1 cellular context compared by ENCODE assay signal in the genomic region with DNA sequence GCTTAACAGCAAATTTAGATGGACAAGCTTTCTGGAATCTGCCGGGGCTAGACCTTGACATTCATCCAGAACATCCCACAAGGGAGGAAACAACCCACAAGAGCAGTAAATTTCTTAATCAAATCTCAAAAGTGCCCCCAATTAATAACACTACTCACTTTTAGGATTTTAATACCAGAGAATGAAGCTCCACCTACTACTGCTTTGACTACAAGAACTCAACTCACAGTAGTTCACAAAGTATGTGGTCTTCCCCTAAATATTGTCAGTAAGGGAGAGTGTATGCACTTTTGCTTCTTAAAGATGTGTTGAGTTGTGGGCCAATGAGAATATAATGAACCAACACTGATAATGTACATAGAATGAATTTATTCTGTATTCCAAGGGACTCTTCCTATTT.
TF ChIP-seq lines count a peak whose summit lies in the region.

No MANE protein-coding gene starts in this region.

TF ChIP-seq in HepG2, 621 proteins besides CTCF, POLR2A, EP300 and RAD21:
- no peak for TF ChIP-seq CHCHD3 (CRISPR knock-in tag; IDR thresholded peaks at IDR 0.05)
- TF ChIP-seq HDAC1 (CRISPR knock-in tag; IDR thresholded peaks at IDR 0.05): no peak
- no peak for TF ChIP-seq HNF4G (IDR thresholded peaks at IDR 0.05; ENCODE audit: borderline replicate concordance, low read depth, low read length)
- TF ChIP-seq HNF4G (CRISPR knock-in tag; IDR thresholded peaks at IDR 0.05; ENCODE audit: borderline replicate concordance, low read depth): no peak
- TF ChIP-seq ZNF558 (CRISPR knock-in tag; IDR thresholded peaks at IDR 0.05; ENCODE audit: borderline replicate concordance): no peak
- no peak for TF ChIP-seq ZNF326 (CRISPR knock-in tag; IDR thresholded peaks at IDR 0.05; ENCODE audit: borderline replicate concordance)
- TF ChIP-seq JUNB (CRISPR knock-in tag; IDR thresholded peaks at IDR 0.05; ENCODE audit: borderline replicate concordance): no peak
- TF ChIP-seq, protein P1, sequence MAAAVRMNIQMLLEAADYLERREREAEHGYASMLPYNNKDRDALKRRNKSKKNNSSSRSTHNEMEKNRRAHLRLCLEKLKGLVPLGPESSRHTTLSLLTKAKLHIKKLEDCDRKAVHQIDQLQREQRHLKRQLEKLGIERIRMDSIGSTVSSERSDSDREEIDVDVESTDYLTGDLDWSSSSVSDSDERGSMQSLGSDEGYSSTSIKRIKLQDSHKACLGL (CRISPR knock-in tag; IDR thresholded peaks at IDR 0.05): no peak
